26 cellular contexts compared by ENCODE assay signal in the genomic region with DNA sequence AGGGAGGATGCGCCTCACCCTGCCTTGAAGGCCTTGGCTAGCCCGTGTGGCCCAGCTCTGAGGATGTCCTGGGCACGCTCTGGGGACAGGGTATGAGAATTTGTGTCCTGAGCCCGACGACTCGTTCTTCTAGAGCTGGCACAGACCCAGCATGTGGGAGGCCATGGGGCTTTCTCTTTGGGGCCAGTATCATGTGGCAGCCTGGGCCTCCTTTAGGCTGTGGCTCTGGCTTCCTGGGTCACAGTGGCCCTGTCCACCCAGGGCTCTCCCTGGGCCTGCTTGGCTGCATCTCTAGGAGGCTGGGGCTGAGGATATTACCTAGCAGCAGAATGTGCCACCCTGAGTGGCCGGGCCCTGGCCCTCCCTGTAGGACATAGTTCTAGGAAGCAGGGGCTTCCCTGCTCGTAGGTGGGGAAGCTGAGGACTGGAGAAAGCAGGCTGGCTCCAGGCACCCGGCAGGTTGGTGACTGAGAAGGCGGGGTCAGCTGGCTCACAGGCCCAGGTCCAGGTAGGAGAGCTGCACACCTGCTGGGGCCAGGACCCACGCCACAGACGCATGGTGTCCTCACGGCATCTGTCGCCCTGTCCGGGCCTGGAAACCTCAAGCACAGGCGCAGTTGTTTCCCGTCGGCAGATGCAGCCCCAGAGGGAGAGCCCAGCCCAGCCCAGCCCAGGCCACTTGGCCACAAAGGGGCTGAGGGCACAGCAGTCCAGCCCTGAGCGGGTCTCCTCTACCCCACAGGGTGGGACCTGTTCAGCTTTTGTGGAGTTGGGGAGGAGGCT. TPM values are rescaled to one million over a fixed set of nuclear protein-coding genes. Genes with fewer than 3 reads are reported as not detected.
"Had no signal": no experiment of that assay in that cellular context is flagged by ENCODE, and none has a peak within 500 bp of the region (broad histone marks: within the 10 kb centered on the region; RNA-seq: fewer than 3 reads in every experiment).

No MANE protein-coding gene starts in this region.

- H3K27ac Mint-ChIP-seq: dendritic cell treated with granulocyte-macrophage colony-stimulating factor and Interleukin-4, amounts not matched to agents 40 ng/mL and 50 ng/mL, for 4 days; effector memory CD8-positive, alpha-beta T cell; natural killer cell; stimulated activated effector memory CD8-positive, alpha-beta T cell treated with anti-CD3 and anti-CD28 coated beads, Interleukin-12 subunit alpha, Interleukin-12 subunit beta, amount 100 ng/mL, for 72 hours had no signal

- H3K27me3 ChIP-seq: colonic mucosa, esophagus squamous epithelium, heart right ventricle, left lung, neutrophil, pancreas, testis, tibial artery, upper lobe of left lung, uterus had no signal

- H3K4me3 Mint-ChIP-seq: dendritic cell treated with granulocyte-macrophage colony-stimulating factor and Interleukin-4, amounts not matched to agents 40 ng/mL and 50 ng/mL, for 4 days; effector memory CD8-positive, alpha-beta T cell; natural killer cell; stimulated activated effector memory CD8-positive, alpha-beta T cell treated with anti-CD3 and anti-CD28 coated beads, Interleukin-12 subunit alpha, Interleukin-12 subunit beta, amount 100 ng/mL, for 72 hours had no signal

- H3K36me3 ChIP-seq: colonic mucosa, pancreas, uterus had no signal

- DNase-seq: cerebellar nuclear complex; colonic mucosa; effector memory CD8-positive, alpha-beta T cell; erythroblast; esophagus squamous epithelium; foreskin melanocyte; glutamatergic neuron; heart right ventricle; hippocampal formation; left cardiac atrium; left lung; natural killer cell; stimulated activated CD4-positive, alpha-beta T cell treated with anti-CD3 and anti-CD28 coated beads, Interleukin-2, amount 100 ng/mL, for 24 hours; stimulated activated CD4-positive, alpha-beta T cell treated with anti-CD3 and anti-CD28 coated beads, Interleukin-4, amount 100 ng/mL, for 24 hours; stimulated activated naive CD8-positive, alpha-beta T cell treated with anti-CD3 and anti-CD28 coated beads, Interleukin-15, Interleukin-2, amounts not matched to agents 100 U/mL and 50 U/mL, for 24 hours; testis; tibial artery; uterus had no signal

- H3K4me1 ChIP-seq: colonic mucosa, left lung, pancreas, testis, tibial artery, upper lobe of left lung, uterus had no signal

- H3K9me3 Mint-ChIP-seq: dendritic cell treated with granulocyte-macrophage colony-stimulating factor and Interleukin-4, amounts not matched to agents 40 ng/mL and 50 ng/mL, for 4 days; effector memory CD8-positive, alpha-beta T cell; natural killer cell; stimulated activated effector memory CD8-positive, alpha-beta T cell treated with anti-CD3 and anti-CD28 coated beads, Interleukin-12 subunit alpha, Interleukin-12 subunit beta, amount 100 ng/mL, for 72 hours had no signal

- H3K36me3 Mint-ChIP-seq: natural killer cell had no signal

- H3K27me3 Mint-ChIP-seq: dendritic cell treated with granulocyte-macrophage colony-stimulating factor and Interleukin-4, amounts not matched to agents 40 ng/mL and 50 ng/mL, for 4 days; effector memory CD8-positive, alpha-beta T cell had no signal

- ATAC-seq: effector memory CD8-positive, alpha-beta T cell; heart right ventricle; left cardiac atrium; left lung; natural killer cell; pancreas; sciatic nerve; stimulated activated effector memory CD8-positive, alpha-beta T cell treated with anti-CD3 and anti-CD28 coated beads, Interleukin-12 subunit alpha, Interleukin-12 subunit beta, amount 100 ng/mL, for 72 hours; stimulated activated naive CD8-positive, alpha-beta T cell treated with anti-CD3 and anti-CD28 coated beads, Interleukin-15, Interleukin-2, amounts not matched to agents 100 U/mL and 50 U/mL, for 24 hours had no signal

- H3K9me3 ChIP-seq: colonic mucosa, esophagus squamous epithelium, heart right ventricle, left lung, neutrophil, pancreas, testis, tibial artery, upper lobe of left lung, uterus had no signal

- H3K4me3 ChIP-seq: colonic mucosa, esophagus squamous epithelium, heart right ventricle, left lung, pancreas, testis, tibial artery, upper lobe of left lung, uterus had no signal

- H3K27ac ChIP-seq: colonic mucosa, esophagus squamous epithelium, heart right ventricle, left lung, neutrophil, pancreas, testis, tibial artery, upper lobe of left lung, uterus had no signal

RNA-seq across cellular contexts. Expression of a gene that starts 6.8 kb away (rescaled TPM):
- total RNA-seq: skeletal muscle tissue had no signal
- polyA plus RNA-seq: neural cell had no signal
